ENCODE assay signal across 8 cellular contexts in the genomic region with DNA sequence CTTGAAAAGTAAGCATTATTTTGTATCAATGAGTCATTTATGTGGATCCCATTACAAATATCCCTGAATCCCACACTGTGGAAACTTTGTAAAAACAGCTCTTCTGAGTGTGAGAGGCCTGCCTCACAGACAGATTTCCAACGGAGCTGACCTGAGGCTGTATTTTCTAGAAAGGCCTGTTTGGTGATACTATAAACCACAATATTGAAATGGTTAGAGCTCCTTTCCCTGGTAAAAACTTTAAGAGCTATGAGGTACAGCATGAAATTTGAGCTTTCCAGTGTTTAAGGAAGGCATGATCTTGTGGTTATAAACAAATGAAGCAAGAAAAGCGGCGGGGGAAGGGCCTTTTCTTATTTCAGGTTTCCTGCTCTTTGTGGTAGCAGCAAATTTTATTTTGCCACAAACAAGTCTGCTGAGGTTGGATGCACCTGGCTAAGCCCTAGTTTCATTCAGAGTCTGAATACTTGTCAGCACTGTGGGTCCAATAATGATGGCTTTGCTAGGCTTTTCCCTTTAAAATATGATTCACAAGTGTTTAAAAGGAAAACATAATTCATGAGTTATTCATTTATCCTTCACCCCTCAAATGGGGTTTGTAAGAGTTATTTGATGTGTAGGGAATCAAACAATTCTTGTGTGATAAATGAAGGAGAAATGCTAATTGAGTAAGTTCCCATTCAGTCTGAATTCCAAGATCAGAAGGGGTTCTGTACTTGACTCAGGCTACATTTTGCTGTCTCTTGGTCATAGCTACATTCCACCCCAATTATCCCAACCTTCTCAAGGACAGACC.
DNase-seq lines count a peak whose midpoint lies in the region; ATAC-seq and TF ChIP-seq lines count a peak whose summit lies in the region.

No MANE protein-coding gene starts in this region.

- intact Hi-C loops in esophagus muscularis mucosa (cut with DNase I) (no loop called here), posterior cingulate gyrus (cut with DNase I) (no loop called here)

- peak; percentile 86 for ATAC-seq in HG03095 (IDR thresholded peaks at IDR 0.05; ENCODE audit: unreplicated experiment)

- no peak for TF ChIP-seq CTCF in esophagus muscularis mucosa (IDR thresholded peaks at IDR 0.05)

- 72% methylated on average over 3 of the region's 3 CpGs for WGBS in esophagus muscularis mucosa

- H3K36me3 Mint-ChIP-seq in activated T-cell treated with anti-CD3 and anti-CD28 coated beads, Interleukin-2, amount 50 U/mL, for 24 hours (ENCODE audit: low read depth): no peaks in the 10 kb centered on the region

- no peaks in the 10 kb centered on the region for H3K27me3 Mint-ChIP-seq in activated T-cell treated with anti-CD3 and anti-CD28 coated beads, Interleukin-2, amount 50 U/mL, for 24 hours

- H3K9me3 Mint-ChIP-seq in activated T-cell treated with anti-CD3 and anti-CD28 coated beads, Interleukin-2, amount 50 U/mL, for 24 hours: peaks cover 3% of the 10 kb centered on the region

- H3K27ac ChIP-seq in esophagus muscularis mucosa (replicated peaks in 1 of 4): no peak overlapping the region

- H3K4me3 ChIP-seq in neuron (ENCODE audit: low read length) (no peak overlapping the region), esophagus muscularis mucosa (no peak overlapping the region)

- TF ChIP-seq POLR2A in esophagus muscularis mucosa (IDR thresholded peaks at IDR 0.05; ENCODE audit: low read depth): no peak

- peak overlapping the region; percentile 59 for H3K27ac Mint-ChIP-seq in activated T-cell treated with anti-CD3 and anti-CD28 coated beads, Interleukin-2, amount 50 U/mL, for 24 hours

- H3K36me3 ChIP-seq in neuron (ENCODE audit: insufficient read depth, low read length): no peaks in the 10 kb centered on the region
- no peaks in the 10 kb centered on the region for H3K36me3 ChIP-seq in esophagus muscularis mucosa

- H2AFZ ChIP-seq in neuron (ENCODE audit: low read depth, low read length): peak overlapping the region; percentile 75

- H3K9me3 ChIP-seq in neuron (ENCODE audit: low read length): no peaks in the 10 kb centered on the region
- H3K9me3 ChIP-seq in esophagus muscularis mucosa: no peaks in the 10 kb centered on the region

- H3K27me3 ChIP-seq in neuron (ENCODE audit: insufficient read depth, low read length): no peaks in the 10 kb centered on the region
- no peaks in the 10 kb centered on the region for H3K27me3 ChIP-seq in esophagus muscularis mucosa

- H3K4me3 Mint-ChIP-seq in activated T-cell treated with anti-CD3 and anti-CD28 coated beads, Interleukin-2, amount 50 U/mL, for 24 hours: no peak overlapping the region

- TF ChIP-seq EP300 in esophagus muscularis mucosa (IDR thresholded peaks at IDR 0.05): no peak

- H3K4me1 ChIP-seq in neuron (ENCODE audit: insufficient read depth, low read length): no peaks in the 10 kb centered on the region
- H3K4me1 ChIP-seq in esophagus muscularis mucosa: no peaks in the 10 kb centered on the region

- H3K4me1 Mint-ChIP-seq in activated T-cell treated with anti-CD3 and anti-CD28 coated beads, Interleukin-2, amount 50 U/mL, for 24 hours (ENCODE audit: low read depth): peaks cover 30% of the 10 kb centered on the region

- DNase-seq in activated T-cell treated with anti-CD3 and anti-CD28 coated beads, Interleukin-2, amount 50 U/mL, for 24 hours: no peak
- DNase-seq in activated T-cell treated with anti-CD3 and anti-CD28 coated beads for 4 hours (no peak), T1000 (lab: John Stamatoyannopoulos, UW) (peak; percentile 20), NCI-H345 (lab: John Stamatoyannopoulos, UW) (no peak), esophagus muscularis mucosa (ENCODE audit: extremely low spot score) (no peak), posterior cingulate gyrus (no peak)
